19 cellular contexts compared by ENCODE assay signal in the genomic region with DNA sequence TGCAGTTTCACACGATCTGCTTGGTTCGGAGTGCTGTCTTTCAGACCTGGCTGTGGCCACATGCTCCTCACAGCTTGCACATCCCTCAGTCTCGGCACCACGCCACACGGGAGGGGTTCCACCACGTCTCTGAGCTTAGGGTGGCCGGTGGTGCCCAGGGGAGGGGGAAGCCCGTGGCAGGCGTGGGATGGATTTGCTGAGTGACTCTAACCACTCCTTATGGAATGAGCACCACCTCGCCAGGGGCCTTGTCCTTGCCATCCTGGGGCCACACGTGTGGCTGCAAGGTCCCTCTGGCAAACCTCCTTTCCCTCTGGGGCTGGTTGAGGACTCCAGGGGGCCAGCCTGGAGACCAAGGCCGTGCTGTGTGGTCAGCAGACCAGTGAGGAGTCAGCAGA. TPM values are rescaled to one million over a fixed set of nuclear protein-coding genes. Genes with fewer than 3 reads are reported as not detected.
"Had no signal": no experiment of that assay in that cellular context is flagged by ENCODE, and none has a peak within 500 bp of the region (broad histone marks: within the 10 kb centered on the region; RNA-seq: fewer than 3 reads in every experiment).

No MANE protein-coding gene starts in this region.

- H3K4me1 Mint-ChIP-seq: activated naive CD4-positive, alpha-beta T cell treated with anti-CD3 and anti-CD28 coated beads, Interleukin-2, amount 50 U/mL, for 24 hours; T-helper 17 cell had no signal

- H3K4me3 Mint-ChIP-seq: activated naive CD4-positive, alpha-beta T cell treated with anti-CD3 and anti-CD28 coated beads, Interleukin-2, amount 50 U/mL, for 24 hours; naive thymus-derived CD8-positive, alpha-beta T cell; T-helper 17 cell had no signal

- H3K27me3 ChIP-seq: cardiac muscle cell, right atrium auricular region, SJSA1, testis, upper lobe of left lung had no signal

- H3K4me3 ChIP-seq: cardiac muscle cell, right atrium auricular region, SJSA1, skin epidermis, stomach, testis, upper lobe of left lung had no signal

- H3K36me3 ChIP-seq: cardiac muscle cell, right atrium auricular region, SJSA1, stomach, upper lobe of left lung had no signal

- H3K9me3 Mint-ChIP-seq: activated naive CD4-positive, alpha-beta T cell treated with anti-CD3 and anti-CD28 coated beads, Interleukin-2, amount 50 U/mL, for 24 hours; naive thymus-derived CD8-positive, alpha-beta T cell had no signal

- H3K27ac Mint-ChIP-seq: activated naive CD4-positive, alpha-beta T cell treated with anti-CD3 and anti-CD28 coated beads, Interleukin-2, amount 50 U/mL, for 24 hours; naive thymus-derived CD8-positive, alpha-beta T cell; progenitor cell of endocrine pancreas; T-helper 17 cell had no signal

- DNase-seq: activated CD4-positive, alpha-beta T cell treated with anti-CD3 and anti-CD28 coated beads for 1 hour; activated gamma-delta T cell; foreskin keratinocyte; hypothalamus; mesendoderm; naive thymus-derived CD8-positive, alpha-beta T cell; nucleus accumbens; stimulated activated CD4-positive, alpha-beta T cell treated with anti-CD3 and anti-CD28 coated beads, Interleukin-15, amount 100 ng/mL, for 24 hours; stimulated activated CD4-positive, alpha-beta T cell treated with anti-CD3 and anti-CD28 coated beads, Interleukin-2, amount 100 ng/mL, for 48 hours; stomach; T-helper 17 cell; testis had no signal

- H3K4me1 ChIP-seq: foreskin keratinocyte, SJSA1, testis had no signal

- H3K9me3 ChIP-seq: right atrium auricular region, SJSA1, stomach, testis, upper lobe of left lung had no signal

- H3K27ac ChIP-seq: cardiac muscle cell, foreskin keratinocyte, right atrium auricular region, SJSA1, skin epidermis, testis, upper lobe of left lung had no signal

- H3K36me3 Mint-ChIP-seq: activated naive CD4-positive, alpha-beta T cell treated with anti-CD3 and anti-CD28 coated beads, Interleukin-2, amount 50 U/mL, for 24 hours; naive thymus-derived CD8-positive, alpha-beta T cell had no signal

- ATAC-seq: foreskin keratinocyte; naive thymus-derived CD8-positive, alpha-beta T cell; T-helper 17 cell had no signal

RNA-seq across cellular contexts. Expression of a gene that starts 29.1 kb away (rescaled TPM):
- polyA plus RNA-seq: naive thymus-derived CD8-positive, alpha-beta T cell had no signal
